Comparison of ENCODE assay signal across 1 cellular context in genomic region chr1:94894630-94895029, GRCh38.
A peak's percentile ranks its signal among the peaks of the same experiment; 100 is the strongest.
TF ChIP-seq lines count a peak whose summit lies in the region.

No MANE protein-coding gene starts in this region.

TF ChIP-seq in H1, 55 proteins besides CTCF, POLR2A, EP300 and RAD21:
- TF ChIP-seq POLR2AphosphoS5 (IDR thresholded peaks at IDR 0.05; ENCODE audit: low read depth, low read length): peak; percentile 74; the same call in 1 of the 2 replicates
- peak; percentile 76 for TF ChIP-seq CHD7 (IDR thresholded peaks at IDR 0.05; ENCODE audit: insufficient replicate concordance, low read length)
- TF ChIP-seq HDAC2 (IDR thresholded peaks at IDR 0.05; ENCODE audit: borderline replicate concordance in 1 of 2, low read depth in 2 of 2, low read length in 2 of 2): no peak
- TF ChIP-seq RXRA (IDR thresholded peaks at IDR 0.05; ENCODE audit: insufficient read depth, low read depth, low read length): no peak
- TF ChIP-seq NANOG (IDR thresholded peaks at IDR 0.05; ENCODE audit: insufficient read depth, low read depth, low read length, poor library complexity, severe bottlenecking): peak; percentile 45
